15 cellular contexts compared by ENCODE assay signal in genomic region chr16:31574145-31574544, GRCh38. TPM values are rescaled to one million over a fixed set of nuclear protein-coding genes. Genes with fewer than 3 reads are reported as not detected.
"Had no signal": no experiment of that assay in that cellular context is flagged by ENCODE, and none has a peak within 500 bp of the region (broad histone marks: within the 10 kb centered on the region; RNA-seq: fewer than 3 reads in every experiment).

No MANE protein-coding gene starts in this region.

RNA-seq across cellular contexts. Expression of gene AHSP, which starts 46.4 kb away (rescaled TPM):
- total RNA-seq: dermis blood vessel endothelial cell; esophagus squamous epithelium; gastroesophageal sphincter; hepatocyte; kidney; mesothelial cell of epicardium; mucosa of descending colon; naive thymus-derived CD4-positive, alpha-beta T cell; osteoblast; progenitor cell of endocrine pancreas; smooth muscle cell; suprapubic skin; transverse colon; upper lobe of right lung had no signal
- polyA plus RNA-seq: heart left ventricle; hepatocyte; naive thymus-derived CD4-positive, alpha-beta T cell; smooth muscle cell had no signal
